In the genomic region with DNA sequence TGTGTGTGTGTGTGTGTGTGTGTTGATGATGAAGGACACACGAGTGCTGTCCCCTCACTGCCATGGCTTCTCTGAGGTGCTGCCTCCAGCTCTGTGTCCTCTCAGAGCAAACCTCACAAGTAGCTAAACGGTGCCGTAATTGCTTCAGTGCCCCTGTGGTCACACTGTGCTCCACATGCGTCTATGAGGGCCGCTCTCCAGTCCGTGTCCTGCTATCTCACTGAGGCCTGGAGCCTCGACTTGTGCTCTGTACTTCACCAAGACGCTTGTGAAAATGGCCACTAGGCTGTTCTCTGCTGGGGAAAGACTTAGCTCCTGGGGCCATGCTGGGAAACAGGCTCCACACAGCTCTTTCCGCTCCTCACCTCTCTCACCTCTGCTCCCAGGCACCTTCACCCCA, we compare ENCODE assay signal across 26 cellular contexts.
"Had no signal": no experiment of that assay in that cellular context is flagged by ENCODE, and none has a peak within 500 bp of the region (broad histone marks: within the 10 kb centered on the region; RNA-seq: fewer than 3 reads in every experiment).

No MANE protein-coding gene starts in this region.

- H3K4me1 Mint-ChIP-seq: activated naive CD8-positive, alpha-beta T cell treated with anti-CD3 and anti-CD28 coated beads, Interleukin-2, amount 50 U/mL, for 24 hours had no signal

- DNase-seq: activated CD4-positive, alpha-beta T cell treated with anti-CD3 and anti-CD28 coated beads, Interleukin-2, amount 10 ng/mL, durations not matched to agents 24 days and 14 days; activated CD8-positive, alpha-beta T cell treated with anti-CD3 and anti-CD28 coated beads for 36 hours; activated naive CD4-positive, alpha-beta T cell treated with anti-CD3 and anti-CD28 coated beads, Interleukin-2, amount 10 ng/mL, durations not matched to agents 7 days and 5 days; activated naive CD8-positive, alpha-beta T cell treated with anti-CD3 and anti-CD28 coated beads, Interleukin-2, amount 50 U/mL, for 24 hours; activated T-cell treated with anti-CD3 and anti-CD28 coated beads, Interleukin-2, amount 50 U/mL, for 1 hour; anterior cingulate cortex; cortex of kidney; effector CD8-positive, alpha-beta T cell; esophagus squamous epithelium; left cardiac atrium; mesendoderm; occipital lobe; stimulated activated CD4-positive, alpha-beta T cell treated with anti-CD3 and anti-CD28 coated beads, Interleukin-15, amount 100 ng/mL, for 24 hours; stimulated activated CD4-positive, alpha-beta T cell treated with anti-CD3 and anti-CD28 coated beads, Interleukin-4, amount 100 ng/mL, for 24 hours; T-helper 1 cell; T-helper 9 cell; thyroid gland had no signal

- H3K4me3 Mint-ChIP-seq: activated CD4-positive, alpha-beta T cell treated with anti-CD3 and anti-CD28 coated beads, Interleukin-2, amount 10 ng/mL, durations not matched to agents 24 days and 14 days; activated CD8-positive, alpha-beta T cell treated with anti-CD3 and anti-CD28 coated beads for 36 hours; activated naive CD4-positive, alpha-beta T cell treated with anti-CD3 and anti-CD28 coated beads, Interleukin-2, amount 10 ng/mL, durations not matched to agents 7 days and 5 days; activated naive CD8-positive, alpha-beta T cell treated with anti-CD3 and anti-CD28 coated beads, Interleukin-2, amount 50 U/mL, for 24 hours; central memory CD8-positive, alpha-beta T cell; natural killer cell treated with Interleukin-12 subunit alpha and Interleukin-12 subunit beta and Interleukin-15 and Interleukin-18, amount 100 ng/mL, for 72 hours; stimulated activated effector memory CD8-positive, alpha-beta T cell treated with anti-CD3 and anti-CD28 coated beads, Interleukin-12 subunit alpha, Interleukin-12 subunit beta, amount 100 ng/mL, for 72 hours had no signal

- H3K9me3 ChIP-seq: esophagus squamous epithelium, prostate gland, right atrium auricular region, thyroid gland had no signal

- H3K36me3 Mint-ChIP-seq: activated naive CD4-positive, alpha-beta T cell treated with anti-CD3 and anti-CD28 coated beads, Interleukin-2, amount 10 ng/mL, durations not matched to agents 7 days and 5 days; natural killer cell treated with Interleukin-12 subunit alpha and Interleukin-12 subunit beta and Interleukin-15 and Interleukin-18, amount 100 ng/mL, for 72 hours; stimulated activated effector memory CD8-positive, alpha-beta T cell treated with anti-CD3 and anti-CD28 coated beads, Interleukin-12 subunit alpha, Interleukin-12 subunit beta, amount 100 ng/mL, for 72 hours had no signal

- H3K27ac ChIP-seq: esophagus squamous epithelium, right atrium auricular region, skin epidermis, thyroid gland had no signal

- H3K36me3 ChIP-seq: esophagus squamous epithelium, prostate gland, right atrium auricular region, thyroid gland had no signal

- H3K4me3 ChIP-seq: esophagus squamous epithelium, prostate gland, right atrium auricular region, skin epidermis, thyroid gland had no signal

- H3K9me3 Mint-ChIP-seq: activated CD4-positive, alpha-beta T cell treated with anti-CD3 and anti-CD28 coated beads, Interleukin-2, amount 10 ng/mL, durations not matched to agents 24 days and 14 days; activated CD8-positive, alpha-beta T cell treated with anti-CD3 and anti-CD28 coated beads for 36 hours; activated naive CD4-positive, alpha-beta T cell treated with anti-CD3 and anti-CD28 coated beads, Interleukin-2, amount 10 ng/mL, durations not matched to agents 7 days and 5 days; activated naive CD8-positive, alpha-beta T cell treated with anti-CD3 and anti-CD28 coated beads, Interleukin-2, amount 50 U/mL, for 24 hours; activated T-helper 2 cell treated with anti-CD3 and anti-CD28 coated beads, Interferon-gamma antibody, Interleukin-2, Interleukin-4, amounts not matched to agents 10 μg/mL and 5 μg/mL and 100 μg/mL, durations not matched to agents 14 hours and 24 hours and 36 hours; central memory CD8-positive, alpha-beta T cell; natural killer cell treated with Interleukin-12 subunit alpha and Interleukin-12 subunit beta and Interleukin-15 and Interleukin-18, amount 100 ng/mL, for 72 hours; stimulated activated effector memory CD8-positive, alpha-beta T cell treated with anti-CD3 and anti-CD28 coated beads, Interleukin-12 subunit alpha, Interleukin-12 subunit beta, amount 100 ng/mL, for 72 hours had no signal

- ATAC-seq: activated CD8-positive, alpha-beta T cell treated with anti-CD3 and anti-CD28 coated beads for 36 hours; activated naive CD8-positive, alpha-beta T cell treated with anti-CD3 and anti-CD28 coated beads, Interleukin-2, amount 50 U/mL, for 24 hours; left cardiac atrium; natural killer cell treated with Interleukin-12 subunit alpha and Interleukin-12 subunit beta and Interleukin-15 and Interleukin-18, amount 100 ng/mL, for 72 hours; stimulated activated effector memory CD8-positive, alpha-beta T cell treated with anti-CD3 and anti-CD28 coated beads, Interleukin-12 subunit alpha, Interleukin-12 subunit beta, amount 100 ng/mL, for 72 hours had no signal

- FAIRE-seq: islet of Langerhans, urothelium cell line had no signal

- H3K27ac Mint-ChIP-seq: activated CD4-positive, alpha-beta T cell treated with anti-CD3 and anti-CD28 coated beads, Interleukin-2, amount 10 ng/mL, durations not matched to agents 24 days and 14 days; activated CD8-positive, alpha-beta T cell treated with anti-CD3 and anti-CD28 coated beads for 36 hours; activated naive CD4-positive, alpha-beta T cell treated with anti-CD3 and anti-CD28 coated beads, Interleukin-2, amount 10 ng/mL, durations not matched to agents 7 days and 5 days; activated naive CD8-positive, alpha-beta T cell treated with anti-CD3 and anti-CD28 coated beads, Interleukin-2, amount 50 U/mL, for 24 hours; activated T-helper 2 cell treated with anti-CD3 and anti-CD28 coated beads, Interferon-gamma antibody, Interleukin-2, Interleukin-4, amounts not matched to agents 10 μg/mL and 5 μg/mL and 100 μg/mL, durations not matched to agents 14 hours and 24 hours and 36 hours; natural killer cell treated with Interleukin-12 subunit alpha and Interleukin-12 subunit beta and Interleukin-15 and Interleukin-18, amount 100 ng/mL, for 72 hours; stimulated activated effector memory CD8-positive, alpha-beta T cell treated with anti-CD3 and anti-CD28 coated beads, Interleukin-12 subunit alpha, Interleukin-12 subunit beta, amount 100 ng/mL, for 72 hours had no signal

- H3K27me3 ChIP-seq: esophagus squamous epithelium, right atrium auricular region, thyroid gland had no signal
